8 cellular contexts compared by ENCODE assay signal in genomic region chr1:176073524-176074157, GRCh38.
DNase-seq lines count a peak whose midpoint lies in the region; ATAC-seq, FAIRE-seq and TF ChIP-seq lines count a peak whose summit lies in the region.

No MANE protein-coding gene starts in this region.

- intact Hi-C loops in MCF 10A (cut with micrococcal nuclease): loop anchor here (1.0 to 10.0 kb wide), 7 partner anchors 139 to 921 kb away; no protein-coding TSS in a partner anchor

- no peaks in the 10 kb centered on the region for H3K9me3 ChIP-seq in OCI-LY1 (ENCODE audit: low read length)

- H2AFZ ChIP-seq in OCI-LY1 (ENCODE audit: low read length): no peak overlapping the region

- no peaks in the 10 kb centered on the region for H3K9me2 ChIP-seq in OCI-LY1 (ENCODE audit: low read depth, low read length)

- CTCF ChIA-PET in BJ (lab: Yijun Ruan, JAX): interaction anchor here (1.0 to 1.4 kb wide), 4 partner anchors 9 to 592 kb away, joined by 3 to 5 read pairs (median 3); no protein-coding TSS in a partner anchor
- CTCF ChIA-PET in MCF 10A (lab: Yijun Ruan, JAX): interaction anchor here (0.5 to 3.2 kb wide), 36 partner anchors 8 to 991 kb away, joined by 3 to 34 read pairs (median 3); no protein-coding TSS in a partner anchor

- no peaks in the 10 kb centered on the region for H3K27me3 ChIP-seq in BJ (ENCODE audit: control insufficient read depth, insufficient read depth, low read length)
- H3K27me3 ChIP-seq in OCI-LY1 (ENCODE audit: insufficient read depth, low read length): no peaks in the 10 kb centered on the region

- H3K27ac ChIP-seq in OCI-LY1 (ENCODE audit: low read depth, low read length, poor library complexity, severe bottlenecking): no peak overlapping the region

- H3K36me3 ChIP-seq in BJ (ENCODE audit: control insufficient read depth, insufficient read depth, low read length) (no peaks in the 10 kb centered on the region), OCI-LY1 (ENCODE audit: insufficient read depth, low read length) (peaks cover 31% of the 10 kb centered on the region)

- ATAC-seq in stimulated activated naive CD8-positive, alpha-beta T cell treated with anti-CD3 and anti-CD28 coated beads, Interleukin-15, amount 100 ng/mL, for 72 hours: peak; percentile 42
- ATAC-seq in HG02840 (IDR thresholded peaks at IDR 0.05; ENCODE audit: low FRiP score, unreplicated experiment): no peak

- H3K36me3 Mint-ChIP-seq in MCF 10A (ENCODE audit: insufficient read depth, unreplicated experiment) (peaks cover 25% of the 10 kb centered on the region), immature natural killer cell (peaks cover 30 to 51% (median 48%) of the 10 kb centered on the region in 3 donors)

- DNase-seq in BJ (ENCODE audit: low read depth) (peak; percentile 6), GM18507 (ENCODE audit: extremely low spot score, insufficient read length, low read depth) (no peak), MCF 10A (ENCODE audit: unreplicated experiment) (peak; percentile 85), immature natural killer cell (peak; percentile 2 to 23 (median 22))
- peak; percentile 51 for DNase-seq in Jurkat, Clone E6-1 (ENCODE audit: low read depth, low spot score)
- peak in 1 of 2 donors; percentile 9 for DNase-seq in stimulated activated naive CD8-positive, alpha-beta T cell treated with anti-CD3 and anti-CD28 coated beads, Interleukin-15, amount 100 ng/mL, for 72 hours

- BruUV-seq in MCF 10A (replicated peaks; lab: Mats Ljungman, UMichigan): no TSS peak

- H3K27me3 Mint-ChIP-seq in MCF 10A (ENCODE audit: insufficient read depth, unreplicated experiment) (no peaks in the 10 kb centered on the region), immature natural killer cell (ENCODE audit: low read depth in 3 of 3) (peaks cover 0 to 2% (median 0%) of the 10 kb centered on the region in 3 donors)
- no peaks in the 10 kb centered on the region for H3K27me3 Mint-ChIP-seq in stimulated activated naive CD8-positive, alpha-beta T cell treated with anti-CD3 and anti-CD28 coated beads, Interleukin-15, amount 100 ng/mL, for 72 hours

- no peaks in the 10 kb centered on the region for H3K4me1 ChIP-seq in OCI-LY1 (ENCODE audit: insufficient read depth, low read length, severe bottlenecking)

- FAIRE-seq in GM18507 (lab: Jason Lieb, UNC): peak; percentile 81

- no peaks in the 10 kb centered on the region for H3F3A ChIP-seq in OCI-LY1 (ENCODE audit: insufficient read depth, low read length)

- TF ChIP-seq CTCF in BJ (IDR thresholded peaks at IDR 0.05; ENCODE audit: insufficient read depth, low read depth, low read length): peak; percentile 59
- TF ChIP-seq CTCF in OCI-LY1 (IDR thresholded peaks at IDR 0.05; ENCODE audit: low read length): peak; percentile 72
- TF ChIP-seq CTCF in MCF 10A (IDR thresholded peaks at IDR 0.05; ENCODE audit: unreplicated experiment): peak; percentile 74

- H3K4me3 ChIP-seq in BJ (ENCODE audit: low read depth, low read length) (no peak overlapping the region), OCI-LY1 (ENCODE audit: low read depth, low read length, poor library complexity, severe bottlenecking) (no peak overlapping the region)
- no peak overlapping the region for H3K4me3 ChIP-seq in Jurkat, Clone E6-1 (ENCODE audit: low read length)

- H3K4me3 Mint-ChIP-seq in MCF 10A (ENCODE audit: unreplicated experiment): no peak overlapping the region
- no peak overlapping the region for H3K4me3 Mint-ChIP-seq in immature natural killer cell
- H3K4me3 Mint-ChIP-seq in stimulated activated naive CD8-positive, alpha-beta T cell treated with anti-CD3 and anti-CD28 coated beads, Interleukin-15, amount 100 ng/mL, for 72 hours: no peak overlapping the region

- H3K4me1 Mint-ChIP-seq in MCF 10A (ENCODE audit: insufficient read depth, unreplicated experiment): peaks cover 6% of the 10 kb centered on the region
- H3K4me1 Mint-ChIP-seq in immature natural killer cell: peaks cover 8 to 27% of the 10 kb centered on the region in 2 donors
- no peaks in the 10 kb centered on the region for H3K4me1 Mint-ChIP-seq in stimulated activated naive CD8-positive, alpha-beta T cell treated with anti-CD3 and anti-CD28 coated beads, Interleukin-15, amount 100 ng/mL, for 72 hours

- no peaks in the 10 kb centered on the region for H4K20me1 ChIP-seq in OCI-LY1 (ENCODE audit: insufficient read depth, low read length)

- H3K9me3 Mint-ChIP-seq in MCF 10A (ENCODE audit: unreplicated experiment): peaks cover 8% of the 10 kb centered on the region
- peaks cover 2 to 23% (median 11%) of the 10 kb centered on the region in 6 donors for H3K9me3 Mint-ChIP-seq in immature natural killer cell
- peaks cover 10 to 22% of the 10 kb centered on the region in 2 donors for H3K9me3 Mint-ChIP-seq in stimulated activated naive CD8-positive, alpha-beta T cell treated with anti-CD3 and anti-CD28 coated beads, Interleukin-15, amount 100 ng/mL, for 72 hours

- no peaks in the 10 kb centered on the region for H3K79me2 ChIP-seq in OCI-LY1 (ENCODE audit: insufficient read depth, low read length)

- no peak overlapping the region for H3K4me2 ChIP-seq in OCI-LY1 (ENCODE audit: low read length)

- no peak overlapping the region for H3K9ac ChIP-seq in OCI-LY1 (ENCODE audit: low read length)

- POLR2A ChIA-PET in BJ (lab: Charles Lee): no interaction called here
- POLR2A ChIA-PET in MCF 10A (lab: Yijun Ruan, JAX): no interaction called here

- H3K27ac Mint-ChIP-seq in MCF 10A (ENCODE audit: low read depth, unreplicated experiment) (no peak overlapping the region), immature natural killer cell (no peak overlapping the region)
- no peak overlapping the region for H3K27ac Mint-ChIP-seq in stimulated activated naive CD8-positive, alpha-beta T cell treated with anti-CD3 and anti-CD28 coated beads, Interleukin-15, amount 100 ng/mL, for 72 hours
